Comparison of ENCODE assay signal across 16 cellular contexts in genomic region chr5:127848098-127848497, GRCh38.
"Had no signal": no experiment of that assay in that cellular context is flagged by ENCODE, and none has a peak within 500 bp of the region (broad histone marks: within the 10 kb centered on the region; RNA-seq: fewer than 3 reads in every experiment).

No MANE protein-coding gene starts in this region.

- H3K4me1 ChIP-seq: parathyroid adenoma, tibial nerve, vagina had no signal

- DNase-seq: activated CD4-positive, alpha-beta memory T cell treated with anti-CD3 and anti-CD28 coated beads for 36 hours; activated CD4-positive, alpha-beta T cell treated with anti-CD3 and anti-CD28 coated beads for 48 hours; activated naive CD4-positive, alpha-beta T cell treated with Interleukin-2 at 50 U/mL for 16 hours; activated naive CD8-positive, alpha-beta T cell treated with anti-CD3 and anti-CD28 coated beads for 36 hours; activated T-cell treated with anti-CD3 and anti-CD28 coated beads, Interleukin-2, amount 50 U/mL, for 48 hours; central memory CD4-positive, alpha-beta T cell; dorsolateral prefrontal cortex; hypothalamus; midbrain; nephron progenitor cell; right cardiac atrium; stimulated activated CD4-positive, alpha-beta T cell treated with anti-CD3 and anti-CD28 coated beads, Interleukin-1b, Interleukin-23, amount 100 ng/mL, for 48 hours had no signal

- ATAC-seq: right cardiac atrium had no signal

- H3K36me3 ChIP-seq: esophagus muscularis mucosa, tibial nerve, vagina had no signal

- H3K4me3 ChIP-seq: dorsolateral prefrontal cortex, esophagus muscularis mucosa, tibial nerve, vagina had no signal

- H3K27ac ChIP-seq: dorsolateral prefrontal cortex, esophagus muscularis mucosa, parathyroid adenoma, tibial nerve, vagina had no signal

- H3K9me3 ChIP-seq: esophagus muscularis mucosa, tibial nerve, vagina had no signal

- H3K27me3 ChIP-seq: dorsolateral prefrontal cortex, esophagus muscularis mucosa, tibial nerve, vagina had no signal
